ENCODE assay signal across 1 cellular context in genomic region chr9:72129271-72130156, GRCh38.
A peak's percentile ranks its signal among the peaks of the same experiment; 100 is the strongest.
TF ChIP-seq lines count a peak whose summit lies in the region.

No MANE protein-coding gene starts in this region.

TF ChIP-seq in HepG2, 621 proteins besides CTCF, POLR2A, EP300 and RAD21 (continued from another document):
- TF ChIP-seq PAXIP1 (CRISPR knock-in tag; conservative IDR thresholded peaks at IDR 0.05) (peak; percentile 93), TCF7 (IDR thresholded peaks at IDR 0.05; ENCODE audit: low read depth) (0 out of 2 replicates have a peak, but pooled peaks have one; percentile 25)
- TF ChIP-seq, protein P1, sequence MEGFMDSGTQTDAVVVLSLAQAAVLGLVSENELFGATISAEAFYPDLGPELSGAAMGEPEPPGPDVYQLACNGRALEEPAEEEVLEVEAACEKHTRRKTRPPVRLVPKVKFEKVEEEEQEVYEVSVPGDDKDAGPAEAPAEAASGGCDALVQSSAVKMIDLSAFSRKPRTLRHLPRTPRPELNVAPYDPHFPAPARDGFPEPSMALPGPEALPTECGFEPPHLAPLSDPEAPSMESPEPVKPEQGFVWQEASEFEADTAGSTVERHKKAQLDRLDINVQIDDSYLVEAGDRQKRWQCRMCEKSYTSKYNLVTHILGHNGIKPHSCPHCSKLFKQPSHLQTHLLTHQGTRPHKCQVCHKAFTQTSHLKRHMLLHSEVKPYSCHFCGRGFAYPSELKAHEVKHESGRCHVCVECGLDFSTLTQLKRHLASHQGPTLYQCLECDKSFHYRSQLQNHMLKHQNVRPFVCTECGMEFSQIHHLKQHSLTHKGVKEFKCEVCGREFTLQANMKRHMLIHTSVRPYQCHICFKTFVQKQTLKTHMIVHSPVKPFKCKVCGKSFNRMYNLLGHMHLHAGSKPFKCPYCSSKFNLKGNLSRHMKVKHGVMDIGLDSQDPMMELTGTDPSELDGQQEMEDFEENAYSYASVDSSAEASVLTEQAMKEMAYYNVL (CRISPR knock-in tag; IDR thresholded peaks at IDR 0.05; ENCODE audit: borderline replicate concordance), result peak; percentile 45; the same call in 1 of the 2 replicates
- TF ChIP-seq, protein P2, sequence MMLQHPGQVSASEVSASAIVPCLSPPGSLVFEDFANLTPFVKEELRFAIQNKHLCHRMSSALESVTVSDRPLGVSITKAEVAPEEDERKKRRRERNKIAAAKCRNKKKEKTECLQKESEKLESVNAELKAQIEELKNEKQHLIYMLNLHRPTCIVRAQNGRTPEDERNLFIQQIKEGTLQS (CRISPR knock-in tag; IDR thresholded peaks at IDR 0.05), result 0 out of 2 replicates have a peak, but pooled peaks have one; percentile 48
